1 cellular context compared by ENCODE assay signal in genomic region chr10:114879093-114879492, GRCh38.
TF ChIP-seq lines count a peak whose summit lies in the region.

No MANE protein-coding gene starts in this region.

TF ChIP-seq in A549, 52 proteins besides CTCF, POLR2A, EP300 and RAD21 (continued from another document):
- TF ChIP-seq NFE2L2 (conservative IDR thresholded peaks at IDR 0.05; ENCODE audit: low read length) (no peak), ZFP36 (IDR thresholded peaks at IDR 0.05; ENCODE audit: borderline replicate concordance, partially characterized antibody) (no peak), HMGXB4 (CRISPR knock-in tag; IDR thresholded peaks at IDR 0.05; ENCODE audit: borderline replicate concordance) (no peak), CBX8 (IDR thresholded peaks at IDR 0.05) (no peak), ZC3H11A (IDR thresholded peaks at IDR 0.05) (no peak), SREBF2 (IDR thresholded peaks at IDR 0.05) (no peak), MAZ (IDR thresholded peaks at IDR 0.05; ENCODE audit: borderline replicate concordance, low read depth, low read length) (no peak), CHD4 (IDR thresholded peaks at IDR 0.05; ENCODE audit: borderline replicate concordance) (no peak), HOXB5 (CRISPR knock-in tag; IDR thresholded peaks at IDR 0.05) (no peak), SMC3 (IDR thresholded peaks at IDR 0.05) (no peak), HEYL (CRISPR knock-in tag; IDR thresholded peaks at IDR 0.05) (no peak), RARB (CRISPR knock-in tag; IDR thresholded peaks at IDR 0.05) (no peak), FOSB (CRISPR knock-in tag; IDR thresholded peaks at IDR 0.05) (no peak)
- TF ChIP-seq, protein P1, sequence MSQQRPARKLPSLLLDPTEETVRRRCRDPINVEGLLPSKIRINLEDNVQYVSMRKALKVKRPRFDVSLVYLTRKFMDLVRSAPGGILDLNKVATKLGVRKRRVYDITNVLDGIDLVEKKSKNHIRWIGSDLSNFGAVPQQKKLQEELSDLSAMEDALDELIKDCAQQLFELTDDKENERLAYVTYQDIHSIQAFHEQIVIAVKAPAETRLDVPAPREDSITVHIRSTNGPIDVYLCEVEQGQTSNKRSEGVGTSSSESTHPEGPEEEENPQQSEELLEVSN (IDR thresholded peaks at IDR 0.05; ENCODE audit: borderline replicate concordance, low read depth) = no peak
- TF ChIP-seq, protein P2, sequence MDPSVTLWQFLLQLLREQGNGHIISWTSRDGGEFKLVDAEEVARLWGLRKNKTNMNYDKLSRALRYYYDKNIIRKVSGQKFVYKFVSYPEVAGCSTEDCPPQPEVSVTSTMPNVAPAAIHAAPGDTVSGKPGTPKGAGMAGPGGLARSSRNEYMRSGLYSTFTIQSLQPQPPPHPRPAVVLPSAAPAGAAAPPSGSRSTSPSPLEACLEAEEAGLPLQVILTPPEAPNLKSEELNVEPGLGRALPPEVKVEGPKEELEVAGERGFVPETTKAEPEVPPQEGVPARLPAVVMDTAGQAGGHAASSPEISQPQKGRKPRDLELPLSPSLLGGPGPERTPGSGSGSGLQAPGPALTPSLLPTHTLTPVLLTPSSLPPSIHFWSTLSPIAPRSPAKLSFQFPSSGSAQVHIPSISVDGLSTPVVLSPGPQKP (IDR thresholded peaks at IDR 0.05; ENCODE audit: low read depth, low read length) = no peak
- TF ChIP-seq, protein P3, sequence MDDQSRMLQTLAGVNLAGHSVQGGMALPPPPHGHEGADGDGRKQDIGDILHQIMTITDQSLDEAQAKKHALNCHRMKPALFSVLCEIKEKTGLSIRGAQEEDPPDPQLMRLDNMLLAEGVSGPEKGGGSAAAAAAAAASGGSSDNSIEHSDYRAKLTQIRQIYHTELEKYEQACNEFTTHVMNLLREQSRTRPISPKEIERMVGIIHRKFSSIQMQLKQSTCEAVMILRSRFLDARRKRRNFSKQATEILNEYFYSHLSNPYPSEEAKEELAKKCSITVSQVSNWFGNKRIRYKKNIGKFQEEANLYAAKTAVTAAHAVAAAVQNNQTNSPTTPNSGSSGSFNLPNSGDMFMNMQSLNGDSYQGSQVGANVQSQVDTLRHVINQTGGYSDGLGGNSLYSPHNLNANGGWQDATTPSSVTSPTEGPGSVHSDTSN (IDR thresholded peaks at IDR 0.05) = no peak
